17 cellular contexts compared by ENCODE assay signal in genomic region chr10:11430421-11431275, GRCh38.
DNase-seq lines count a peak whose midpoint lies in the region; ATAC-seq and TF ChIP-seq lines count a peak whose summit lies in the region.
"Had no signal": no experiment of that assay in that cellular context is flagged by ENCODE, and none has a peak within 500 bp of the region (broad histone marks: within the 10 kb centered on the region; RNA-seq: fewer than 3 reads in every experiment).

No MANE protein-coding gene starts in this region.

- no peaks in the 10 kb centered on the region for H3K79me2 ChIP-seq in SK-N-SH (ENCODE audit: insufficient read depth)

- H3F3A ChIP-seq in SK-N-SH (replicated peaks; ENCODE audit: insufficient read depth): no peaks in the 10 kb centered on the region

- no peak for TF ChIP-seq CTCF in SK-N-SH (IDR thresholded peaks at IDR 0.05)

- H3K27me3 ChIP-seq in SK-N-SH (ENCODE audit: insufficient read depth): no peaks in the 10 kb centered on the region
- no peaks in the 10 kb centered on the region for H3K27me3 ChIP-seq in aorta (ENCODE audit: control insufficient read depth in 1 of 2, insufficient read depth in 2 of 2, low read length in 1 of 2)
- H3K27me3 ChIP-seq: BLaER1 treated with 17β-estradiol and CSF1 and Interleukin-3, amounts not matched to agents 10 nM and 100 nM had no signal

- H3K9me2 ChIP-seq in SK-N-SH: no peaks in the 10 kb centered on the region

- WGBS in SK-N-SH (ENCODE audit: low lambda C conversion rate): 48% methylated on average over 10 of the region's 24 CpGs
- 77 to 81% methylated on average over 24 of the region's 24 CpGs for WGBS in aorta, 2 donors

- H3K9me3 ChIP-seq in SK-N-SH (no peaks in the 10 kb centered on the region), aorta (ENCODE audit: control insufficient read depth, low read length) (peaks cover 10% of the 10 kb centered on the region)

- intact Hi-C loops in left colon (cut with DNase I, micrococcal nuclease) (no loop called here), aorta (cut with DNase I) (no loop called here)

- no peak for TF ChIP-seq EP300 in SK-N-SH (IDR thresholded peaks at IDR 0.05; ENCODE audit: borderline replicate concordance in 1 of 2, low read depth in 1 of 2, low read length in 1 of 2)

- peaks cover 0 to 17% of the 10 kb centered on the region in 2 experiments; a peak in 1 of 4 replicates for H3K4me1 ChIP-seq in SK-N-SH (ENCODE audit: control insufficient read depth in 1 of 2, insufficient read depth in 2 of 2, low read depth in 1 of 2, low read length in 1 of 2)
- H3K4me1 ChIP-seq in aorta (ENCODE audit: control insufficient read depth in 1 of 2, insufficient read depth in 2 of 2, low read length in 2 of 2): no peaks in the 10 kb centered on the region

- POLR2A ChIA-PET in SK-N-SH (lab: Yijun Ruan, JAX): no interaction called here

- CTCF ChIA-PET in SK-N-SH (lab: Yijun Ruan, JAX): interaction anchor here (1.0 to 1.4 kb wide), 3 partner anchors 18 to 327 kb away, joined by 3 read pairs; no protein-coding TSS in a partner anchor

- H3K27ac ChIP-seq in SK-N-SH (ENCODE audit: low read depth in 2 of 2, low read length in 1 of 2) (no peak overlapping the region), aorta (ENCODE audit: low read depth in 1 of 2, low read length in 2 of 2) (no peak overlapping the region)
- H3K27ac ChIP-seq: BLaER1 treated with 17β-estradiol and CSF1 and Interleukin-3, amounts not matched to agents 10 nM and 100 nM; KMS-11 had no signal

- no peak overlapping the region for H2AFZ ChIP-seq in SK-N-SH (ENCODE audit: low read depth)

- H3K36me3 ChIP-seq in SK-N-SH (replicated peaks in 1 of 2; ENCODE audit: control insufficient read depth in 1 of 2, insufficient read depth in 2 of 2, low read length in 1 of 2) (no peaks in the 10 kb centered on the region), aorta (ENCODE audit: control insufficient read depth in 1 of 2, insufficient read depth in 2 of 2, low read length in 1 of 2) (no peaks in the 10 kb centered on the region)
- H3K36me3 ChIP-seq: BLaER1 treated with 17β-estradiol and CSF1 and Interleukin-3, amounts not matched to agents 10 nM and 100 nM had no signal

- H3K9ac ChIP-seq in SK-N-SH: no peak overlapping the region
- H3K9ac ChIP-seq: BLaER1 treated with 17β-estradiol and CSF1 and Interleukin-3, amounts not matched to agents 10 nM and 100 nM; KMS-11 had no signal

- H3K4me3 ChIP-seq in SK-N-SH (ENCODE audit: low read depth in 2 of 2, low read length in 1 of 2) (no peak overlapping the region), aorta (ENCODE audit: low read length in 2 of 2) (no peak overlapping the region)
- H3K4me3 ChIP-seq: BLaER1 treated with 17β-estradiol and CSF1 and Interleukin-3, amounts not matched to agents 10 nM and 100 nM had no signal

- ATAC-seq in SK-N-SH treated with all-trans-retinoic acid at 6 μM for 48 hours (no peak), left colon (peak; percentile 70), aorta (ENCODE audit: low FRiP score) (peak; percentile 16), HG03571 (IDR thresholded peaks at IDR 0.05; ENCODE audit: unreplicated experiment) (no peak), GM21423 (IDR thresholded peaks at IDR 0.05; ENCODE audit: unreplicated experiment) (no peak)
- ATAC-seq: Panc1 had no signal

- TF ChIP-seq RAD21 in SK-N-SH (IDR thresholded peaks at IDR 0.05; ENCODE audit: low read length): no peak

- no peak overlapping the region for H3K4me2 ChIP-seq in SK-N-SH
- H3K4me2 ChIP-seq: BLaER1 treated with 17β-estradiol and CSF1 and Interleukin-3, amounts not matched to agents 10 nM and 100 nM; KMS-11 had no signal

- no peaks in the 10 kb centered on the region for H4K20me1 ChIP-seq in SK-N-SH (ENCODE audit: insufficient read depth)
- H4K20me1 ChIP-seq: BLaER1 treated with 17β-estradiol and CSF1 and Interleukin-3, amounts not matched to agents 10 nM and 100 nM had no signal

- peak; percentile 63 for DNase-seq in SK-N-SH
- DNase-seq in OCI-M1 (lab: John Stamatoyannopoulos, UW): peak; percentile 16
- no peak for DNase-seq in left colon
- DNase-seq in aorta: peak in 1 of 2 donors; percentile 58
- no peak for DNase-seq in NCI-H748 (lab: John Stamatoyannopoulos, UW; ENCODE audit: unreplicated experiment)
- DNase-seq: DMS 273 treated with DMSO at 0.1 percent for 48 hours, HCEC 1CT, MM.1S, NCI-H1930, NCI-H2227 treated with DMSO at 0.1 percent for 48 hours, Right ventricle myocardium superior had no signal

TF ChIP-seq in SK-N-SH, 30 proteins besides CTCF, POLR2A, EP300 and RAD21:
- TF ChIP-seq USF1 (IDR thresholded peaks at IDR 0.05; ENCODE audit: borderline replicate concordance, low read depth): no peak
- peak; percentile 83 for TF ChIP-seq GATA2 (CRISPR knock-in tag; IDR thresholded peaks at IDR 0.05)
- no peak for TF ChIP-seq USF2 (IDR thresholded peaks at IDR 0.05; ENCODE audit: borderline replicate concordance, low read depth, low read length)

TF ChIP-seq in SK-N-SH treated with all-trans-retinoic acid at 6 μM for 48 hours, 23 proteins besides CTCF, POLR2A, EP300 and RAD21 (continues in another document):
- TF ChIP-seq ZFP30 (CRISPR knock-in tag; IDR thresholded peaks at IDR 0.05): no peak
- TF ChIP-seq ARNTL (CRISPR knock-in tag; IDR thresholded peaks at IDR 0.05; ENCODE audit: borderline replicate concordance, low read depth): no peak
- TF ChIP-seq SNAI2 (CRISPR knock-in tag; IDR thresholded peaks at IDR 0.05): no peak
- TF ChIP-seq ZNF70 (CRISPR knock-in tag; IDR thresholded peaks at IDR 0.05): no peak
- TF ChIP-seq BACH2 (CRISPR knock-in tag; IDR thresholded peaks at IDR 0.05; ENCODE audit: borderline replicate concordance): no peak
- TF ChIP-seq CSDC2 (CRISPR knock-in tag; IDR thresholded peaks at IDR 0.05): no peak
- TF ChIP-seq POU6F1 (CRISPR knock-in tag; IDR thresholded peaks at IDR 0.05; ENCODE audit: borderline replicate concordance, low read depth): no peak
- TF ChIP-seq OSR1 (CRISPR knock-in tag; IDR thresholded peaks at IDR 0.05): no peak
- TF ChIP-seq PPARA (CRISPR knock-in tag; IDR thresholded peaks at IDR 0.05; ENCODE audit: borderline replicate concordance): no peak
- TF ChIP-seq ZNF8 (CRISPR knock-in tag; IDR thresholded peaks at IDR 0.05): no peak
- no peak for TF ChIP-seq ISL1 (CRISPR knock-in tag; IDR thresholded peaks at IDR 0.05)
- TF ChIP-seq PATZ1 (CRISPR knock-in tag; IDR thresholded peaks at IDR 0.05; ENCODE audit: borderline replicate concordance): no peak
- no peak for TF ChIP-seq RARB (CRISPR knock-in tag; IDR thresholded peaks at IDR 0.05)
- no peak for TF ChIP-seq TSHZ2 (CRISPR knock-in tag; IDR thresholded peaks at IDR 0.05)
- no peak for TF ChIP-seq ZC3H10 (CRISPR knock-in tag; IDR thresholded peaks at IDR 0.05)

Comparison
In these comparisons a context has a peak if more than half of its experiments do, and no peak if none do; other contexts are left out.
1. DNase-seq: peak in SK-N-SH (single experiment) and OCI-M1 (single experiment); none in left colon (0 of 2) and NCI-H748 (single experiment).
2. ATAC-seq: peak in left colon (single experiment) and aorta (single experiment); none in SK-N-SH treated with all-trans-retinoic acid at 6 μM for 48 hours (single experiment), HG03571 (single experiment) and GM21423 (single experiment).